1 cellular context compared by ENCODE assay signal in genomic region chr19:46704379-46705076, GRCh38.
TF ChIP-seq lines count a peak whose summit lies in the region.

No MANE protein-coding gene starts in this region.

TF ChIP-seq in liver, 16 proteins besides CTCF, POLR2A, EP300 and RAD21 (continued from another document):
- TF ChIP-seq REST (IDR thresholded peaks at IDR 0.05), result no peak
- TF ChIP-seq HNF4G (IDR thresholded peaks at IDR 0.05), result no peak
- no peak for TF ChIP-seq TAF1 (conservative IDR thresholded peaks at IDR 0.05)
- TF ChIP-seq JUND (IDR thresholded peaks at IDR 0.05), result no peak
- no peak for TF ChIP-seq FOXA1 (IDR thresholded peaks at IDR 0.05)
- TF ChIP-seq HNF4A (conservative IDR thresholded peaks at IDR 0.05), result no peak
